Comparison of ENCODE assay signal across 8 cellular contexts in genomic region chr1:31297273-31298247, GRCh38. TPM values are rescaled to one million over a fixed set of nuclear protein-coding genes. Genes with fewer than 3 reads are reported as not detected.
A peak's percentile ranks its signal among the peaks of the same experiment; 100 is the strongest.
DNase-seq lines count a peak whose midpoint lies in the region; ATAC-seq and TF ChIP-seq lines count a peak whose summit lies in the region.

No MANE protein-coding gene starts in this region.

- H3K36me3 ChIP-seq in kidney epithelial cell (ENCODE audit: control insufficient read depth, insufficient read depth, low read length) (no peaks in the 10 kb centered on the region), upper lobe of left lung (peaks cover 5 to 16% (median 6%) of the 10 kb centered on the region in 4 donors)

- 2 to 3% methylated on average over 17 to 23 of the region's 23 CpGs for WGBS in upper lobe of left lung, 2 donors

- TF ChIP-seq POLR2A in upper lobe of left lung (IDR thresholded peaks at IDR 0.05), result no peak

- H3K4me1 ChIP-seq in upper lobe of left lung, result peaks cover 15 to 38% (median 24%) of the 10 kb centered on the region in 4 donors

- peak overlapping the region; percentile 89 to 94 (median 91) for H3K27ac ChIP-seq in upper lobe of left lung

- peak; percentile 56 for DNase-seq in EL
- peak; percentile 27 for DNase-seq in astrocyte of the spinal cord (ENCODE audit: low read depth, low spot score)
- no peak for DNase-seq in kidney epithelial cell (ENCODE audit: low read depth)
- DNase-seq in upper lobe of left lung, result no peak
- no peak for DNase-seq in activated T-cell treated with anti-CD3 and anti-CD28 coated beads, Interleukin-2, amount 50 U/mL, for 1 hour
- DNase-seq in activated naive CD4-positive, alpha-beta T cell (lab: John Stamatoyannopoulos, UW), result no peak

- H3K4me3 ChIP-seq in astrocyte of the spinal cord (ENCODE audit: low read depth, low read length) (peak overlapping the region; percentile 91), kidney epithelial cell (ENCODE audit: low read depth, low read length) (peak overlapping the region; percentile 97), upper lobe of left lung (peak overlapping the region; percentile 70 to 89 (median 79))

- TF ChIP-seq CTCF in astrocyte of the spinal cord (IDR thresholded peaks at IDR 0.05; ENCODE audit: low read depth, low read length) (no peak), kidney epithelial cell (IDR thresholded peaks at IDR 0.05; ENCODE audit: insufficient read depth, low read length, poor library complexity, severe bottlenecking) (no peak), upper lobe of left lung (IDR thresholded peaks at IDR 0.05) (no peak)

- TF ChIP-seq EP300 in upper lobe of left lung (IDR thresholded peaks at IDR 0.05), result no peak

- H3K27me3 ChIP-seq in kidney epithelial cell (ENCODE audit: control insufficient read depth, insufficient read depth, low read length), result no peaks in the 10 kb centered on the region
- no peaks in the 10 kb centered on the region for H3K27me3 ChIP-seq in upper lobe of left lung

- no peaks in the 10 kb centered on the region for H3K9me3 ChIP-seq in upper lobe of left lung

- in situ Hi-C loops in astrocyte of the spinal cord (cut with HindIII; ENCODE audit: low sequenced_read_pairs), result no loop called here

- peak; percentile 2 for ATAC-seq in HG03460 (IDR thresholded peaks at IDR 0.05; ENCODE audit: unreplicated experiment)
- ATAC-seq in upper lobe of left lung (ENCODE audit: low FRiP score in 2 of 2), result peak; percentile 1 to 20
- ATAC-seq in HG02981 (IDR thresholded peaks at IDR 0.05; ENCODE audit: unreplicated experiment), result no peak

RNA-seq across cellular contexts. Expression of gene ZCCHC17, which starts 0.7 kb away (rescaled TPM):
- 39.0 and 44.1 TPM in 2 replicates for total RNA-seq in kidney epithelial cell
- 10 to 100 TPM in 5 of 6 donors, 1 to 10 TPM in 1; 4.3 to 19.9 (median 17.8) TPM for total RNA-seq in upper lobe of left lung

RNA-seq across cellular contexts. Expression of gene SNRNP40, which starts 1.0 kb away (rescaled TPM):
- total RNA-seq in kidney epithelial cell (62.8 and 67.4 TPM in 2 replicates), upper lobe of left lung (10 to 100 TPM; 19.4 to 58.7 (median 44.1) TPM)

RNA-seq across cellular contexts. Expression of gene NKAIN1, which starts 57.9 kb away (rescaled TPM):
- total RNA-seq in kidney epithelial cell (2.7 and 4.4 TPM in 2 replicates), upper lobe of left lung (under 1 TPM in 2 of 6 donors, not detected in 4; 0.13 to 0.31 TPM)

Comparison
In these comparisons a context has a peak if more than half of its experiments do, and no peak if none do; other contexts are left out.
1. DNase-seq: peak in EL (single experiment) and astrocyte of the spinal cord (single experiment); none in kidney epithelial cell (single experiment), upper lobe of left lung (0 of 2), activated T-cell treated with anti-CD3 and anti-CD28 coated beads, Interleukin-2, amount 50 U/mL, for 1 hour (single experiment) and activated naive CD4-positive, alpha-beta T cell (0 of 4).
2. Peak in every context shown above with its lines, with median percentiles within 50 percentile points of each other: H3K4me3 ChIP-seq.